ENCODE assay signal across 1 cellular context in the genomic region with DNA sequence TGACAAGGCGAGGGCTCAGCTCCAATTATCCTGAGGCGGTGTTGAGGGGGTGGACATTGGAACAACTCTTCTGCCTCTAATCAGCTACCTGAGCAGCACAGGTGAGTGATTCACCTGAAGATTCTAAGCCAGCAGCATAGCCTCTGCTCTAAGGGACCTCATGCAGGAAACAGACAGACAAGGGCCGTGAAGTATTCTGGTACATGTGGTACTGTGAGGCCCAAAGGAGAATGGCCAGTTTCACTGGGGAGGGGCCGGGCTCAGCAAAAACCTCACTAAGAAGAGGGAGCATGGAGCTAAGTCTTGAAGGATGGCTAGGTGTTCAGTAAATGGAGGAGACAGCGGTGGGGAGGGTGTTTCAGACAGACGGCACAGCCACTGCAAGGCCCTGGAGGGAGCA.
TF ChIP-seq lines count a peak whose summit lies in the region.

No MANE protein-coding gene starts in this region.

TF ChIP-seq in HCT116, 20 proteins besides CTCF, POLR2A, EP300 and RAD21:
- TF ChIP-seq SIN3A (IDR thresholded peaks at IDR 0.05; ENCODE audit: low read depth) (no peak), REST (IDR thresholded peaks at IDR 0.05; ENCODE audit: low read depth) (no peak), ATF3 (IDR thresholded peaks at IDR 0.05) (no peak), EZH2phosphoT487 (IDR thresholded peaks at IDR 0.05; ENCODE audit: borderline replicate concordance) (no peak), POLR2AphosphoS5 (IDR thresholded peaks at IDR 0.05; ENCODE audit: low read depth, low read length) (no peak), ZBTB33 (IDR thresholded peaks at IDR 0.05; ENCODE audit: extremely low read depth, insufficient replicate concordance, low read length) (no peak), ELF1 (IDR thresholded peaks at IDR 0.05; ENCODE audit: borderline replicate concordance, low read depth) (no peak), YY1 (IDR thresholded peaks at IDR 0.05; ENCODE audit: extremely low read depth, insufficient replicate concordance, low read depth, low read length) (no peak), CBX3 (IDR thresholded peaks at IDR 0.05; ENCODE audit: low read depth) (no peak), EZH2 (IDR thresholded peaks at IDR 0.05) (no peak), JUND (IDR thresholded peaks at IDR 0.05) (no peak), CEBPB (IDR thresholded peaks at IDR 0.05; ENCODE audit: low read depth) (no peak), EGR1 (IDR thresholded peaks at IDR 0.05; ENCODE audit: low read depth) (no peak; the same call in 1 of the 2 replicates), ZFX (IDR thresholded peaks at IDR 0.05) (no peak), TCF7L2 (IDR thresholded peaks at IDR 0.05; ENCODE audit: borderline replicate concordance, extremely low read depth, insufficient read depth, insufficient read length) (no peak)
- TF ChIP-seq, protein P1, sequence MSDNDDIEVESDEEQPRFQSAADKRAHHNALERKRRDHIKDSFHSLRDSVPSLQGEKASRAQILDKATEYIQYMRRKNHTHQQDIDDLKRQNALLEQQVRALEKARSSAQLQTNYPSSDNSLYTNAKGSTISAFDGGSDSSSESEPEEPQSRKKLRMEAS (IDR thresholded peaks at IDR 0.05) = no peak
